ENCODE assay signal across 25 cellular contexts in the genomic region with DNA sequence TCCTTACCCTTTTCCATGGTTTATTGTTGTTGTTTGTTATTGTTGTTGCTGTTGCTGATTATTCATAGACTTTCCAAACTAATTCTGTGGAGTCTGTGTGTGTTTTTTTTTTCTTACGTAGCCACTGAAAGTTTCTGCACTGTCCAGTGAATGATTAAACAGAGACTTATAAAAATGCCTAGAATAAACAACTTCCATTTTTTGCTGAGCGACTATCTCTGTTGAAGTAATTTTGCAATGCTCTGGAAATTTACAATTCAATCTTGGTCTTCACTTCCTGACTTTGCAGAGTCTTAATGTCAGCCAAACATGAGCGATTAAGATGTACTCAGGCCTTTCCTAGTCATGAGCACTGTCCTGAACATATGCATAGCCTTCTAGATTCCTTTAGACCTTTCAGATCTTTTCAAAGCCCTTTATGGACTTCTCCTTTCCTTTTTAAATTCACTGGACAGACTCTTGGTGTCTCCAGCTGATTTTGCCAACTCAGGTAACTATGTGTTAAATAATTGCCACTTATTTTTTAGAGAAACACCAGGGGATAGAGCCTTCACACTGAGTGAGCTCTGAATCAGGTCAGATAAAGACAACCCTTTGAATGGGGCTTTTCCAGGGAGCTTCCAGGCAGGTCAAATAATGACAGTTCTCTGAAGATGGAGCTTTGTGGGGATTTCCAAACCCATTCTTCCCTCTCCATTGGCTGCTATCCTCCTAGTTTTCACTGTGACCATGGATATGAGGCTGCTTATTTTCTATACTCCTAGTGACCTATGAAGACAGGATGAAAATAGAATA.
"Had no signal": no experiment of that assay in that cellular context is flagged by ENCODE, and none has a peak within 500 bp of the region (broad histone marks: within the 10 kb centered on the region; RNA-seq: fewer than 3 reads in every experiment).

No MANE protein-coding gene starts in this region.

- H3K36me3 ChIP-seq: ascending aorta, cardiac muscle cell, colonic mucosa, stomach, suprapubic skin, tibial artery had no signal

- H2AFZ ChIP-seq: parathyroid adenoma had no signal

- H3K4me3 ChIP-seq: ascending aorta, cardiac muscle cell, colonic mucosa, dorsolateral prefrontal cortex, psoas muscle, stomach, suprapubic skin, tibial artery had no signal

- H3K4me1 ChIP-seq: ascending aorta, colonic mucosa, parathyroid adenoma, psoas muscle, stomach, suprapubic skin, tibial artery had no signal

- H3K79me2 ChIP-seq: parathyroid adenoma had no signal

- H3K27ac ChIP-seq: ascending aorta, cardiac muscle cell, colonic mucosa, dorsolateral prefrontal cortex, parathyroid adenoma, psoas muscle, stomach, suprapubic skin, tibial artery had no signal

- H3K9me3 ChIP-seq: ascending aorta, colonic mucosa, psoas muscle, suprapubic skin, tibial artery had no signal

- H3K9ac ChIP-seq: parathyroid adenoma had no signal

- H3K27me3 ChIP-seq: ascending aorta, cardiac muscle cell, colonic mucosa, dorsolateral prefrontal cortex, stomach, suprapubic skin, tibial artery had no signal

- ATAC-seq: activated CD4-positive, alpha-beta T cell treated with anti-CD3 and anti-CD28 coated beads for 36 hours; activated T-cell treated with anti-CD3 and anti-CD28 coated beads, Interleukin-2, amount 50 U/mL, for 72 hours; natural killer cell treated with Interleukin-12 subunit alpha and Interleukin-12 subunit beta and Interleukin-15 and Interleukin-18, amount 100 ng/mL, for 72 hours; psoas muscle; stimulated activated naive B cell treated with anti-CD40 and anti-IgM and Interleukin-4, amounts not matched to agents 10 μg/mL and 1 μg/mL and 100 μg/mL, for 72 hours had no signal

- DNase-seq: activated CD4-positive, alpha-beta T cell treated with anti-CD3 and anti-CD28 coated beads for 36 hours; activated CD4-positive, alpha-beta T cell treated with anti-CD3 and anti-CD28 coated beads, Interleukin-2, amount 50 U/mL, for 4 hours; activated CD4-positive, CD25-positive, alpha-beta regulatory T cell; activated naive CD4-positive, alpha-beta T cell treated with Interleukin-2 at 50 U/mL for 16 hours; activated T-cell treated with anti-CD3 and anti-CD28 coated beads for 4 hours; activated T-cell treated with anti-CD3 and anti-CD28 coated beads, Interleukin-2, amount 50 U/mL, for 72 hours; cerebellar nuclear complex; colonic mucosa; dorsolateral prefrontal cortex; effector memory CD4-positive, alpha-beta T cell; glutamatergic neuron; psoas muscle; stimulated activated CD4-positive, alpha-beta T cell treated with anti-CD3 and anti-CD28 coated beads, Interleukin-15, amount 100 ng/mL, for 24 hours; stimulated activated CD4-positive, alpha-beta T cell treated with anti-CD3 and anti-CD28 coated beads, Interleukin-2, amount 100 ng/mL, for 24 hours; stimulated activated naive B cell treated with anti-CD40 and anti-IgM and Interleukin-4, amounts not matched to agents 10 μg/mL and 1 μg/mL and 100 μg/mL, for 72 hours; stomach; T-helper 1 cell; tibial artery had no signal

- FAIRE-seq: frontal cortex, keratinocyte had no signal
